8 cellular contexts compared by ENCODE assay signal in the genomic region with DNA sequence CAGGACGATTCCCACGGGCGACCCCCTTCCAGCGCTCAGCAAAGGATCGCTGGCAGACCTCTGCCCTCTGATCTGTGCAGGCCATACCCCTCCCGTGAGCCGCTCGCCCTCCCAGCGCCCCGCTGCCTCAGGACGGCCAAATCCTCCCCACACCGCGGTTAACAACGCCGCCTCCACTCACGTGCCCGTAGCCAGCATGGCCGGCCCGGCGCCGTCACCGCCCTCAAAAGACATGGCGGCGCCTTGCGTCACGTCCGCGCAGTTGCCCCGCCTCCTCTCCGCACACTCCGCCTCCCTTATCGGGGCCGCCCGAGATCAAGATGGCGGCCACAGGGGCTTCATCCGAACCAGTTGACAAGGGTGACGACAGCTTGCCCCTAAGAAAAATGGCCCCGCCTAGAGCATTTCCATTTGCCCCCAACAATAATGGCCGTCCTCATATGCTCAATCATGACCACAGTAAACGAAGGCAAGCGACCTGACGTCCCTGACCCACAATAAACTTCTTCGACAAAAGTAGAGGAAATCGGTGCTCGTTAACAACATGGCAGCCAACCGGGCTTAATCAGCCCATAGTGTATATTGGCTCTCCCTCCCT. TPM values are rescaled to one million over a fixed set of nuclear protein-coding genes. Genes with fewer than 3 reads are reported as not detected.
DNase-seq lines count a peak whose midpoint lies in the region; ATAC-seq and TF ChIP-seq lines count a peak whose summit lies in the region.

No MANE protein-coding gene starts in this region.

- H3K4me3 ChIP-seq in GM08714 (ENCODE audit: low read length), result peak overlapping the region; percentile 89
- peak overlapping the region; percentile 74 to 99 for H3K4me3 ChIP-seq in SK-N-SH (ENCODE audit: low read depth in 2 of 2, low read length in 1 of 2)
- H3K4me3 ChIP-seq in parathyroid adenoma (ENCODE audit: low read depth, low read length), result peak overlapping the region; percentile 100
- H3K4me3 ChIP-seq in tibial nerve, result peak overlapping the region; percentile 78 to 88 (median 80)

- no peaks in the 10 kb centered on the region for H3K9me2 ChIP-seq in SK-N-SH

- no peaks in the 10 kb centered on the region for H4K20me1 ChIP-seq in SK-N-SH (ENCODE audit: insufficient read depth)

- TF ChIP-seq EP300 in SK-N-SH (IDR thresholded peaks at IDR 0.05; ENCODE audit: borderline replicate concordance in 1 of 2, low read depth in 1 of 2, low read length in 1 of 2) (no peak), tibial nerve (IDR thresholded peaks at IDR 0.05) (peak; percentile 79 to 92)

- ATAC-seq in HG02588 (IDR thresholded peaks at IDR 0.05; ENCODE audit: unreplicated experiment), result peak; percentile 41
- ATAC-seq in Right ventricle myocardium inferior, result peak; percentile 77

- no peak overlapping the region for H3K27ac Mint-ChIP-seq in activated naive CD8-positive, alpha-beta T cell treated with anti-CD3 and anti-CD28 coated beads for 36 hours

- peak overlapping the region; percentile 83; the same call in 1 of the 2 replicates for H2AFZ ChIP-seq in SK-N-SH (ENCODE audit: low read depth)
- peak overlapping the region; percentile 85 for H2AFZ ChIP-seq in parathyroid adenoma

- H3K79me2 ChIP-seq in SK-N-SH (ENCODE audit: insufficient read depth), result peaks cover 50% of the 10 kb centered on the region
- peaks cover 11% of the 10 kb centered on the region for H3K79me2 ChIP-seq in parathyroid adenoma

- CTCF ChIA-PET in SK-N-SH (lab: Yijun Ruan, JAX), result interaction anchor here (0.6 to 1.1 kb wide), 4 partner anchors 13 to 414 kb away, joined by 3 to 6 read pairs (median 4); no protein-coding TSS in a partner anchor

- H3K36me3 Mint-ChIP-seq in activated naive CD8-positive, alpha-beta T cell treated with anti-CD3 and anti-CD28 coated beads for 36 hours, result peaks cover 12% of the 10 kb centered on the region

- WGBS in SK-N-SH (ENCODE audit: low lambda C conversion rate), result 1% methylated on average over 38 of the region's 46 CpGs
- WGBS in tibial nerve, 2 donors, result 0 to 1% methylated on average over 18 to 40 of the region's 46 CpGs

- no peak overlapping the region for H3K4me3 Mint-ChIP-seq in activated naive CD8-positive, alpha-beta T cell treated with anti-CD3 and anti-CD28 coated beads for 36 hours

- H3K36me3 ChIP-seq in SK-N-SH (replicated peaks in 1 of 2; ENCODE audit: control insufficient read depth in 1 of 2, insufficient read depth in 2 of 2, low read length in 1 of 2) (peaks cover 21 to 41% of the 10 kb centered on the region in 2 experiments), parathyroid adenoma (ENCODE audit: control insufficient read depth, insufficient read depth, low read length) (no peaks in the 10 kb centered on the region), tibial nerve (peaks cover 10 to 58% (median 12%) of the 10 kb centered on the region in 3 donors)

- H3K9ac ChIP-seq in SK-N-SH (peak overlapping the region; percentile 97), parathyroid adenoma (peak overlapping the region; percentile 64)

- DNase-seq in NCI-H1092 treated with DMSO at 0.1 percent for 48 hours (lab: John Stamatoyannopoulos, UW) (peak; percentile 97), SK-N-SH (peak; percentile 85), Right ventricle myocardium inferior (ENCODE audit: missing footprints) (peak; percentile 99), tibial nerve (ENCODE audit: low spot score in 2 of 2) (peak; percentile 96 to 97)
- DNase-seq in activated naive CD8-positive, alpha-beta T cell treated with anti-CD3 and anti-CD28 coated beads for 36 hours, result peak; percentile 98

- no peak for TF ChIP-seq RAD21 in SK-N-SH (IDR thresholded peaks at IDR 0.05; ENCODE audit: low read length)

- H3K4me1 ChIP-seq in SK-N-SH (ENCODE audit: control insufficient read depth in 1 of 2, insufficient read depth in 2 of 2, low read depth in 1 of 2, low read length in 1 of 2) (peaks cover 7 to 25% of the 10 kb centered on the region in 2 experiments; a peak in 3 of 4 replicates), parathyroid adenoma (peaks cover 6% of the 10 kb centered on the region), tibial nerve (peaks cover 0 to 56% (median 15%) of the 10 kb centered on the region in 4 donors)

- intact Hi-C loops in Right ventricle myocardium inferior (cut with DNase I), result loop anchor here (1.0 to 10.0 kb wide), 4 partner anchors 60 to 382 kb away; partner anchors contain the start of genes PRMT1 and RPS11

- H3K4me2 ChIP-seq in SK-N-SH, result peak overlapping the region; percentile 95
- H3K4me2 ChIP-seq in parathyroid adenoma (ENCODE audit: low read length), result peak overlapping the region; percentile 90

- H3K27me3 Mint-ChIP-seq in activated naive CD8-positive, alpha-beta T cell treated with anti-CD3 and anti-CD28 coated beads for 36 hours, result no peaks in the 10 kb centered on the region

- peak overlapping the region; percentile 96 to 99 for H3K27ac ChIP-seq in SK-N-SH (ENCODE audit: low read depth in 2 of 2, low read length in 1 of 2)
- H3K27ac ChIP-seq in parathyroid adenoma, result peak overlapping the region; percentile 96
- peak overlapping the region; percentile 97 to 100 (median 98) for H3K27ac ChIP-seq in tibial nerve

- peak in 1 of 2 donors; percentile 37 for TF ChIP-seq POLR2A in tibial nerve (IDR thresholded peaks at IDR 0.05)

- H3K4me1 Mint-ChIP-seq in activated naive CD8-positive, alpha-beta T cell treated with anti-CD3 and anti-CD28 coated beads for 36 hours, result peaks cover 27% of the 10 kb centered on the region

- H3K9me3 Mint-ChIP-seq in activated naive CD8-positive, alpha-beta T cell treated with anti-CD3 and anti-CD28 coated beads for 36 hours, result no peaks in the 10 kb centered on the region

- H3F3A ChIP-seq in SK-N-SH (replicated peaks; ENCODE audit: insufficient read depth), result no peaks in the 10 kb centered on the region

- POLR2A ChIA-PET in SK-N-SH (lab: Yijun Ruan, JAX), result interaction anchor here (0.6 to 3.5 kb wide), 9 partner anchors 8 to 269 kb away, joined by 3 to 22 read pairs (median 8); partner anchors contain the start of genes FUZ, NUP62, PNKP and PTOV1

- TF ChIP-seq CTCF in SK-N-SH (IDR thresholded peaks at IDR 0.05) (no peak), parathyroid adenoma (IDR thresholded peaks at IDR 0.05) (no peak), tibial nerve (IDR thresholded peaks at IDR 0.05) (no peak)

- H3K9me3 ChIP-seq in SK-N-SH (no peaks in the 10 kb centered on the region), parathyroid adenoma (ENCODE audit: control insufficient read depth, low read length) (no peaks in the 10 kb centered on the region), tibial nerve (no peaks in the 10 kb centered on the region)

- H3K27me3 ChIP-seq in SK-N-SH (ENCODE audit: insufficient read depth), result no peaks in the 10 kb centered on the region
- no peaks in the 10 kb centered on the region for H3K27me3 ChIP-seq in parathyroid adenoma (ENCODE audit: control insufficient read depth, insufficient read depth, low read length)
- H3K27me3 ChIP-seq in tibial nerve, result no peaks in the 10 kb centered on the region

TF ChIP-seq in SK-N-SH, 30 proteins besides CTCF, POLR2A, EP300 and RAD21 (continues in another document):
- TF ChIP-seq FOSL2 (IDR thresholded peaks at IDR 0.05; ENCODE audit: borderline replicate concordance, low read depth) (no peak), USF1 (IDR thresholded peaks at IDR 0.05; ENCODE audit: borderline replicate concordance, low read depth) (peak; percentile 68; the same call in 1 of the 2 replicates), FOXM1 (IDR thresholded peaks at IDR 0.05; ENCODE audit: low read depth) (no peak)

RNA-seq across cellular contexts. Expression of gene AKT1S1, which starts 0.6 kb away (rescaled TPM):
- 56.7 and 63.7 TPM in 2 replicates for polyA plus RNA-seq in SK-N-SH (2012; rRNA removed)
- polyA plus RNA-seq in SK-N-SH (2012; cell fraction: cytosol; rRNA removed), result 37.5 and 51.2 TPM in 2 replicates
- polyA plus RNA-seq in SK-N-SH (2012; cell fraction: nucleus; rRNA removed), result 87.9 and 96.3 TPM in 2 replicates
- 10 to 100 TPM; 21.0 to 22.7 TPM for total RNA-seq in activated naive CD8-positive, alpha-beta T cell treated with anti-CD3 and anti-CD28 coated beads for 36 hours
- total RNA-seq in Right ventricle myocardium inferior, result 37.2 TPM
- 10 to 100 TPM; 20.6 to 27.4 (median 25.4) TPM for total RNA-seq in tibial nerve

RNA-seq across cellular contexts. Expression of gene TBC1D17, which starts 1.0 kb away (rescaled TPM):
- polyA plus RNA-seq in SK-N-SH (2012; rRNA removed), result 27.3 and 28.3 TPM in 2 replicates
- 14.9 and 22.0 TPM in 2 replicates for polyA plus RNA-seq in SK-N-SH (2012; cell fraction: cytosol; rRNA removed)
- 76.2 and 78.9 TPM in 2 replicates for polyA plus RNA-seq in SK-N-SH (2012; cell fraction: nucleus; rRNA removed)
- 10 to 100 TPM; 22.6 to 24.0 TPM for total RNA-seq in activated naive CD8-positive, alpha-beta T cell treated with anti-CD3 and anti-CD28 coated beads for 36 hours
- 44.9 TPM for total RNA-seq in Right ventricle myocardium inferior
- 10 to 100 TPM; 47.7 to 56.5 (median 49.0) TPM for total RNA-seq in tibial nerve

RNA-seq across cellular contexts. Expression of gene PNKP, which starts 9.1 kb away (rescaled TPM):
- polyA plus RNA-seq in SK-N-SH (2012; rRNA removed), result 45.5 and 52.0 TPM in 2 replicates
- 8.6 and 13.1 TPM in 2 replicates for polyA plus RNA-seq in SK-N-SH (2012; cell fraction: cytosol; rRNA removed)
- polyA plus RNA-seq in SK-N-SH (2012; cell fraction: nucleus; rRNA removed), result 317 and 404 TPM in 2 replicates
- total RNA-seq in activated naive CD8-positive, alpha-beta T cell treated with anti-CD3 and anti-CD28 coated beads for 36 hours, result 100 to 1,000 TPM in 1 of 2 experiments, 10 to 100 TPM in 1; 78.9 to 143 TPM
- 36.9 TPM for total RNA-seq in Right ventricle myocardium inferior
- total RNA-seq in tibial nerve, result 100 to 1,000 TPM in 1 of 4 donors, 10 to 100 TPM in 3; 52.7 to 158 (median 79.5) TPM

RNA-seq across cellular contexts. Expression of gene IL4I1, which starts 20.2 kb away (rescaled TPM):
- polyA plus RNA-seq in SK-N-SH (2012; rRNA removed), result 0.35 and 0.50 TPM in 2 replicates
- 0.27 and 0.31 TPM in 2 replicates for polyA plus RNA-seq in SK-N-SH (2012; cell fraction: cytosol; rRNA removed)
- 0.76 and 0.97 TPM in 2 replicates for polyA plus RNA-seq in SK-N-SH (2012; cell fraction: nucleus; rRNA removed)
- total RNA-seq in activated naive CD8-positive, alpha-beta T cell treated with anti-CD3 and anti-CD28 coated beads for 36 hours, result 1 to 10 TPM; 2.3 to 2.9 TPM
- total RNA-seq in Right ventricle myocardium inferior (0.30 TPM), tibial nerve (1 to 10 TPM in 2 of 4 donors, under 1 TPM in 1, not detected in 1; 0.63 to 3.0 (median 1.7) TPM)

RNA-seq across cellular contexts. Expression of gene PTOV1, which starts 25.6 kb away (rescaled TPM):
- polyA plus RNA-seq in SK-N-SH (2012; rRNA removed), result 56.1 and 95.0 TPM in 2 replicates
- polyA plus RNA-seq in SK-N-SH (2012; cell fraction: cytosol; rRNA removed), result 32.2 and 57.7 TPM in 2 replicates
- polyA plus RNA-seq in SK-N-SH (2012; cell fraction: nucleus; rRNA removed), result 272 and 289 TPM in 2 replicates
- 10 to 100 TPM; 73.9 to 76.4 TPM for total RNA-seq in activated naive CD8-positive, alpha-beta T cell treated with anti-CD3 and anti-CD28 coated beads for 36 hours
- total RNA-seq in Right ventricle myocardium inferior (122 TPM), tibial nerve (100 to 1,000 TPM in 2 of 4 donors, 10 to 100 TPM in 2; 75.6 to 113 (median 91.9) TPM)

Comparison
In these comparisons a context has a peak if more than half of its experiments do, and no peak if none do; other contexts are left out.
1. Peak in every context shown above with its lines: DNase-seq, ATAC-seq, H3K4me3 ChIP-seq and H3K27ac ChIP-seq.